ENCODE assay signal across 1 cellular context in the genomic region with DNA sequence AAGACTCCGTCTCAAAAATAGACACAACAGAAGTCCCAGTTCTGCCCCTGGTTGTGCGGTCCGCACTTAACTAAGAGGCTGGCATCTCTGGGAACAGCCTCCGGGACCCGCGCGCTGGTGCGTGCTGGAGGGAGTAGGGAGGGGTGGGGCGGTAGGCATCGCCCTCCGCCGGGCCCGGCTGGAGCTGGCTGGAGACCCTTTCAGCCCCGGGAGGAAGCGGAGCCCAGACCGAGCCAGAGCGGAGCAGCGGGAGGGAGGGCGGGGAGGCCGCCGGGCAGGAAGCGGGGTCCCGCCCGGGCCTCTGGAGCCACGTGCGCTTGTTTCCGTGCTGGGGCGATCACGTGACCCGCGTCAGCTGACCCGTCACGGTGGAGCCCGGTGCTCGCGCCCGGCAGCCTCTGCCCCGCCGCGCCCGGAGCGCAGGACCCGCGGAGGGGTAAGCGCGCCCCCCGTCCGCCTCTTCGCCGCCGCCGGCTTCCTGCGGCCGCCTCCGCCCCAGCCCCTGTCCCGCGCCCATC.
A peak's percentile ranks its signal among the peaks of the same experiment; 100 is the strongest.
TF ChIP-seq lines count a peak whose summit lies in the region.

WDR81 (plus strand) TSS at position 354 of the 518 bp plus-strand sequence. CDS start 256 bp downstream, outside the sequence.

TF ChIP-seq in K562, 482 proteins besides CTCF, POLR2A, EP300 and RAD21 (continued from another document and continues in another):
- TF ChIP-seq HMBOX1 (IDR thresholded peaks at IDR 0.05) (no peak), ZNF778 (CRISPR knock-in tag; IDR thresholded peaks at IDR 0.05) (no peak), CHD2 (IDR thresholded peaks at IDR 0.05; ENCODE audit: low read depth, low read length) (no peak), ZNF316 (IDR thresholded peaks at IDR 0.05) (no peak), ZNF586 (CRISPR knock-in tag; conservative IDR thresholded peaks at IDR 0.05) (no peak), NFE2L1 (tag; IDR thresholded peaks at IDR 0.05; ENCODE audit: borderline replicate concordance, low read depth) (no peak), TCF15 (CRISPR knock-in tag; IDR thresholded peaks at IDR 0.05) (no peak), SNRNP70 (optimal IDR thresholded peaks at IDR 0.05; ENCODE audit: low read depth, low read length) (no peak), ZFX (CRISPR knock-in tag; IDR thresholded peaks at IDR 0.05) (peak; percentile 51), PHF21A (IDR thresholded peaks at IDR 0.05; ENCODE audit: borderline replicate concordance, low read depth) (no peak), ZNF764 (CRISPR knock-in tag; IDR thresholded peaks at IDR 0.05; ENCODE audit: low read depth) (no peak), HSF4 (CRISPR knock-in tag; IDR thresholded peaks at IDR 0.05; ENCODE audit: borderline replicate concordance) (no peak), MEF2A (IDR thresholded peaks at IDR 0.05; ENCODE audit: control insufficient read depth, low read depth, low read length) (no peak), TRIM28 (IDR thresholded peaks at IDR 0.05) (no peak), ZNF699 (CRISPR knock-in tag; IDR thresholded peaks at IDR 0.05; ENCODE audit: insufficient replicate concordance) (no peak), ETS1 (conservative IDR thresholded peaks at IDR 0.05; ENCODE audit: control insufficient read depth, low read depth, low read length) (peak; percentile 85; the same call in 1 of the 2 replicates), EHMT2 (IDR thresholded peaks at IDR 0.05) (no peak), ZFP91 (CRISPR knock-in tag; IDR thresholded peaks at IDR 0.05) (no peak), ILK (tag; IDR thresholded peaks at IDR 0.05; ENCODE audit: borderline replicate concordance, low read depth) (no peak), ZMIZ1 (IDR thresholded peaks at IDR 0.05; ENCODE audit: low read depth in 2 of 2, low read length in 2 of 2) (no peak), ZEB2 (IDR thresholded peaks at IDR 0.05) (no peak), NFRKB (IDR thresholded peaks at IDR 0.05; ENCODE audit: low read depth) (no peak), BHLHE40 (IDR thresholded peaks at IDR 0.05; ENCODE audit: low read length) (peak; percentile 91), KAT7 (CRISPR knock-in tag; IDR thresholded peaks at IDR 0.05; ENCODE audit: borderline replicate concordance) (no peak), ZBTB12 (CRISPR knock-in tag; IDR thresholded peaks at IDR 0.05) (no peak), FOXP1 (CRISPR knock-in tag; IDR thresholded peaks at IDR 0.05) (no peak), NFIC (IDR thresholded peaks at IDR 0.05) (no peak), ZSCAN29 (IDR thresholded peaks at IDR 0.05) (no peak), RFX1 (IDR thresholded peaks at IDR 0.05) (no peak), COPS2 (conservative IDR thresholded peaks at IDR 0.05) (no peak), ZNF280B (CRISPR knock-in tag; IDR thresholded peaks at IDR 0.05) (no peak), ZNF133 (CRISPR knock-in tag; IDR thresholded peaks at IDR 0.05) (no peak), RBM15 (IDR thresholded peaks at IDR 0.05; ENCODE audit: insufficient read depth, low read length) (no peak), TRIM24 (IDR thresholded peaks at IDR 0.05) (no peak), WHSC1 (IDR thresholded peaks at IDR 0.05; ENCODE audit: low read length) (no peak), XRCC5 (IDR thresholded peaks at IDR 0.05; ENCODE audit: low read depth, low read length) (no peak), FUS (optimal IDR thresholded peaks at IDR 0.05; ENCODE audit: low read depth, low read length) (no peak), ZKSCAN8 (CRISPR knock-in tag; IDR thresholded peaks at IDR 0.05) (no peak), KLF1 (tag; IDR thresholded peaks at IDR 0.05) (no peak), MAFG (tag; conservative IDR thresholded peaks at IDR 0.05) (no peak), HBP1 (CRISPR knock-in tag; IDR thresholded peaks at IDR 0.05) (no peak), PML (IDR thresholded peaks at IDR 0.05; ENCODE audit: low read length) (no peak), ZBTB8A (IDR thresholded peaks at IDR 0.05; ENCODE audit: partially characterized antibody) (no peak), BCLAF1 (IDR thresholded peaks at IDR 0.05; ENCODE audit: borderline replicate concordance in 1 of 2, control insufficient read depth in 1 of 2, low read depth in 2 of 2, low read length in 1 of 2) (no peak)
- TF ChIP-seq, protein P1, sequence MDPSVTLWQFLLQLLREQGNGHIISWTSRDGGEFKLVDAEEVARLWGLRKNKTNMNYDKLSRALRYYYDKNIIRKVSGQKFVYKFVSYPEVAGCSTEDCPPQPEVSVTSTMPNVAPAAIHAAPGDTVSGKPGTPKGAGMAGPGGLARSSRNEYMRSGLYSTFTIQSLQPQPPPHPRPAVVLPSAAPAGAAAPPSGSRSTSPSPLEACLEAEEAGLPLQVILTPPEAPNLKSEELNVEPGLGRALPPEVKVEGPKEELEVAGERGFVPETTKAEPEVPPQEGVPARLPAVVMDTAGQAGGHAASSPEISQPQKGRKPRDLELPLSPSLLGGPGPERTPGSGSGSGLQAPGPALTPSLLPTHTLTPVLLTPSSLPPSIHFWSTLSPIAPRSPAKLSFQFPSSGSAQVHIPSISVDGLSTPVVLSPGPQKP (CRISPR knock-in tag; IDR thresholded peaks at IDR 0.05) = no peak
- TF ChIP-seq, protein P2, sequence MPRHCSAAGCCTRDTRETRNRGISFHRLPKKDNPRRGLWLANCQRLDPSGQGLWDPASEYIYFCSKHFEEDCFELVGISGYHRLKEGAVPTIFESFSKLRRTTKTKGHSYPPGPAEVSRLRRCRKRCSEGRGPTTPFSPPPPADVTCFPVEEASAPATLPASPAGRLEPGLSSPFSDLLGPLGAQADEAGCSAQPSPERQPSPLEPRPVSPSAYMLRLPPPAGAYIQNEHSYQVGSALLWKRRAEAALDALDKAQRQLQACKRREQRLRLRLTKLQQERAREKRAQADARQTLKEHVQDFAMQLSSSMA (CRISPR knock-in tag; IDR thresholded peaks at IDR 0.05) = no peak
- TF ChIP-seq, protein P3, sequence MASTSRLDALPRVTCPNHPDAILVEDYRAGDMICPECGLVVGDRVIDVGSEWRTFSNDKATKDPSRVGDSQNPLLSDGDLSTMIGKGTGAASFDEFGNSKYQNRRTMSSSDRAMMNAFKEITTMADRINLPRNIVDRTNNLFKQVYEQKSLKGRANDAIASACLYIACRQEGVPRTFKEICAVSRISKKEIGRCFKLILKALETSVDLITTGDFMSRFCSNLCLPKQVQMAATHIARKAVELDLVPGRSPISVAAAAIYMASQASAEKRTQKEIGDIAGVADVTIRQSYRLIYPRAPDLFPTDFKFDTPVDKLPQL (IDR thresholded peaks at IDR 0.05; ENCODE audit: extremely low read depth, insufficient read length) = no peak
